ENCODE assay signal across 27 cellular contexts in the genomic region with DNA sequence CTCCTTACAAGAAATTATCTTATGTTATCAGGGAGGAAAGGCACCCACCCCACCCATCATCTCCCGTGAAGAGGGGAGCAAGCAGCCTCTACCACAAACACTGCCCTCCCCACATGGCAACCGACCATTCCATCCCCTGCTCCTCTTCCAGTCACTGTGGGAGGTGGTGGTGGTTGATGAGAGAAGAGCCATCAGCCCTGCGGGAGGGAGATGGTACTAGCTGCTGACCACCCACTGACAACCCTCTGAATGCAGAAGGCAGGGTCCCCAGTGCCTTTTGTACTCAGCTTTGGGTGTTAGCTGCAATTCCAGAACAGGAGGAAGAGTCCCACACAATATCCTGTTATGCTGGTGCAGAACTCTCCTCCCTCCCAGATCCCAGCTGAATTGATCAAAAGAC. TPM values are rescaled to one million over a fixed set of nuclear protein-coding genes. Genes with fewer than 3 reads are reported as not detected.
DNase-seq lines count a peak whose midpoint lies in the region; ATAC-seq, FAIRE-seq and TF ChIP-seq lines count a peak whose summit lies in the region.
"Had no signal": no experiment of that assay in that cellular context is flagged by ENCODE, and none has a peak within 500 bp of the region (broad histone marks: within the 10 kb centered on the region; RNA-seq: fewer than 3 reads in every experiment).

No MANE protein-coding gene starts in this region.

- H3K4me3 ChIP-seq in BLaER1 = no peak overlapping the region
- H3K4me3 ChIP-seq in Loucy (ENCODE audit: low read length, poor library complexity, severe bottlenecking) = no peak overlapping the region
- no peak overlapping the region for H3K4me3 ChIP-seq in H1 (ENCODE audit: extremely low read depth in 1 of 4, insufficient read depth in 2 of 4, low read depth in 3 of 4, low read length in 4 of 4)
- H3K4me3 ChIP-seq: GM23248 had no signal

- no peak for FAIRE-seq in H1 (lab: Jason Lieb, UNC)
- FAIRE-seq: D721Med, GM12892, GM18507, H54, HTR-8/SVneo had no signal

- no peak overlapping the region for H3K14ac ChIP-seq in H1 (ENCODE audit: insufficient read length)

- no peak for TF ChIP-seq POLR2A in H1 (IDR thresholded peaks at IDR 0.05; ENCODE audit: control extremely low read depth in 1 of 2, low read depth in 2 of 2, low read length in 2 of 2)

- H2BK15ac ChIP-seq in H1 (ENCODE audit: low read length) = no peak overlapping the region; the same call in 1 of the 2 replicates

- TF ChIP-seq RAD21 in H1 (IDR thresholded peaks at IDR 0.05 in 1 of 2, conservative IDR thresholded peaks at IDR 0.05 in 1 of 2; ENCODE audit: low read depth in 2 of 2, low read length in 2 of 2) = no peak

- no peak overlapping the region for H4K5ac ChIP-seq in H1 (ENCODE audit: insufficient read length, low read depth, low read length)

- H2BK20ac ChIP-seq in H1 (ENCODE audit: low read length) = no peak overlapping the region

- no peaks in the 10 kb centered on the region for H3F3A ChIP-seq in Loucy (ENCODE audit: low read depth)

- no peak overlapping the region for H2BK120ac ChIP-seq in H1 (replicated peaks; ENCODE audit: low read depth, low read length)

- H3K9me3 ChIP-seq in BLaER1 (peaks cover 4% of the 10 kb centered on the region), Loucy (ENCODE audit: insufficient read depth, low read depth, low read length) (no peaks in the 10 kb centered on the region), H1 (ENCODE audit: insufficient read depth in 2 of 2, low read depth in 1 of 2, low read length in 1 of 2) (no peaks in the 10 kb centered on the region)
- H3K9me3 ChIP-seq: Caco-2 had no signal

- H3K9ac ChIP-seq in BLaER1 = no peak overlapping the region
- no peak overlapping the region for H3K9ac ChIP-seq in Loucy (ENCODE audit: low read depth, low read length, poor library complexity, severe bottlenecking)
- no peak overlapping the region for H3K9ac ChIP-seq in H1 (replicated peaks in 1 of 4; ENCODE audit: extremely low read depth in 1 of 4, low read depth in 3 of 4, low read length in 3 of 4)
- H3K9ac ChIP-seq: GM23248 had no signal

- no peak overlapping the region for H3K18ac ChIP-seq in H1 (ENCODE audit: extremely low read depth, low read length)

- H2BK5ac ChIP-seq in H1 (ENCODE audit: low read depth, low read length) = no peak overlapping the region

- H4K91ac ChIP-seq in H1 (replicated peaks; ENCODE audit: insufficient read length, low read length) = peak overlapping the region; percentile 26

- H3K36me3 ChIP-seq in BLaER1 (no peaks in the 10 kb centered on the region), Loucy (ENCODE audit: insufficient read depth, low read length) (no peaks in the 10 kb centered on the region), H1 (ENCODE audit: control insufficient read depth in 2 of 4, insufficient read depth in 4 of 4, low read length in 3 of 4) (no peaks in the 10 kb centered on the region)

- ATAC-seq in HG03354 (IDR thresholded peaks at IDR 0.05; ENCODE audit: poor library complexity, severe bottlenecking, unreplicated experiment) = no peak

- H2AK5ac ChIP-seq in H1 (ENCODE audit: low read depth, low read length) = no peak overlapping the region

- H4K20me1 ChIP-seq in BLaER1 = no peaks in the 10 kb centered on the region
- no peaks in the 10 kb centered on the region for H4K20me1 ChIP-seq in Loucy (ENCODE audit: insufficient read depth, low read length, poor library complexity, severe bottlenecking)
- no peaks in the 10 kb centered on the region for H4K20me1 ChIP-seq in H1 (replicated peaks in 1 of 2; ENCODE audit: control insufficient read depth in 1 of 2, insufficient read depth in 2 of 2, low read length in 2 of 2)

- TF ChIP-seq CTCF in Loucy (conservative IDR thresholded peaks at IDR 0.05; ENCODE audit: low read length) (no peak), H1 (IDR thresholded peaks at IDR 0.05; ENCODE audit: control extremely low read depth in 1 of 3, insufficient read depth in 1 of 3, low read depth in 1 of 3, low read length in 3 of 3) (no peak)

- no peaks in the 10 kb centered on the region for H3K9me2 ChIP-seq in Loucy (replicated peaks; ENCODE audit: low read depth, low read length)

- H3K4me2 ChIP-seq in BLaER1 (peak overlapping the region; percentile 68), Loucy (ENCODE audit: low read depth, low read length, poor library complexity, severe bottlenecking) (no peak overlapping the region), H1 (ENCODE audit: insufficient read depth in 1 of 2, low read depth in 2 of 2, low read length in 2 of 2) (no peak overlapping the region)

- H3K79me2 ChIP-seq in Loucy (ENCODE audit: insufficient read depth, low read length) (no peaks in the 10 kb centered on the region), H1 (ENCODE audit: control insufficient read depth in 1 of 2, insufficient read depth in 2 of 2, low read length in 2 of 2) (no peaks in the 10 kb centered on the region)

- H3K27me3 ChIP-seq in BLaER1 (no peaks in the 10 kb centered on the region), Loucy (ENCODE audit: insufficient read depth, low read length, poor library complexity, severe bottlenecking) (no peaks in the 10 kb centered on the region), H1 (replicated peaks in 1 of 4; ENCODE audit: control insufficient read depth in 3 of 4, extremely low read depth in 1 of 4, insufficient read depth in 3 of 4, low read length in 3 of 4) (no peaks in the 10 kb centered on the region)

- POLR2A ChIA-PET in H1 (lab: Charles Lee; ENCODE audit: partially characterized antibody) = interaction anchor here (1.4 kb wide), 1 partner anchor 17 kb away, joined by 5 read pairs; no protein-coding TSS in a partner anchor

- H2AFZ ChIP-seq in Loucy (ENCODE audit: low read length) (0 out of 2 replicates have a peak overlapping the region, but pooled peaks have one; percentile 10), H1 (ENCODE audit: low read length) (no peak overlapping the region)
- H2AFZ ChIP-seq: GM23248 had no signal

- H3K27ac ChIP-seq in BLaER1 = no peak overlapping the region
- H3K27ac ChIP-seq in H1 (ENCODE audit: low read depth, low read length) = no peak overlapping the region
- H3K27ac ChIP-seq: GM23248 had no signal

- no peak overlapping the region for H4K8ac ChIP-seq in H1 (ENCODE audit: extremely low read depth, insufficient read depth, low read length)

- intact Hi-C loops in posterior vena cava (cut with DNase I) = no loop called here

- CTCF ChIA-PET in H1 (lab: Charles Lee; ENCODE audit: partially characterized antibody) = interaction anchor here (0.6 to 8.5 kb wide), 14 partner anchors 10 to 576 kb away, joined by 3 to 167 read pairs (median 4); a partner anchor contains a TSS

- H2BK12ac ChIP-seq in H1 (ENCODE audit: low read depth, low read length) = no peak overlapping the region

- H3K4me1 ChIP-seq in BLaER1 (peaks cover 69% of the 10 kb centered on the region), Loucy (ENCODE audit: insufficient read depth, low read length, poor library complexity, severe bottlenecking) (peaks cover 47% of the 10 kb centered on the region), H1 (replicated peaks in 1 of 4; ENCODE audit: control insufficient read depth in 3 of 4, insufficient read depth in 4 of 4, low read length in 3 of 4) (peaks cover 0 to 5% (median 0%) of the 10 kb centered on the region in 4 experiments; a peak in 1 of 7 replicates)

- H3K79me1 ChIP-seq in H1 (ENCODE audit: low read depth, low read length) = no peaks in the 10 kb centered on the region

- 87% methylated on average over 3 of the region's 3 CpGs; no CpG with 5 or more reads in 1 of the 2 experiments for WGBS in H1 (ENCODE audit: extremely low coverage in 1 of 2, insufficient coverage in 1 of 2, insufficient read length in 1 of 2, insufficient replicate concordance in 2 of 2, low coverage in 1 of 2, low lambda C conversion rate in 2 of 2, missing lambda C conversion rate in 1 of 2), 2 experiments

- DNase-seq in H1 (ENCODE audit: low read depth in 1 of 2, low spot score in 2 of 2) (no peak), posterior vena cava (ENCODE audit: low spot score) (peak; percentile 19), DMS53 (lab: John Stamatoyannopoulos, UW) (no peak), cerebellar cortex (ENCODE audit: low spot score) (no peak)
- DNase-seq in activated CD4-positive, alpha-beta T cell treated with anti-CD3 and anti-CD28 coated beads, Interleukin-2, amount 50 U/mL, for 1 hour = no peak
- DNase-seq: 8988T; C1 segment of cervical spinal cord; Caco-2; CD4-positive, CD25-positive, alpha-beta regulatory T cell; CD8-positive, alpha-beta memory T cell; DMS79; GDM1; GM23248; HCEC 1CT; HFFc6; IMR-90 had no signal

- no peaks in the 10 kb centered on the region for H3K23me2 ChIP-seq in H1 (ENCODE audit: low read depth, low read length)

- no peak overlapping the region for H3K23ac ChIP-seq in H1 (ENCODE audit: insufficient read length)

- H3K4ac ChIP-seq in H1 (replicated peaks; ENCODE audit: insufficient read length, low read depth, low read length) = no peak overlapping the region

- TF ChIP-seq EP300 in H1 (IDR thresholded peaks at IDR 0.05; ENCODE audit: borderline replicate concordance in 1 of 2, low read depth in 2 of 2, low read length in 2 of 2) = no peak

- H3K56ac ChIP-seq in H1 (replicated peaks; ENCODE audit: insufficient read length, low read depth, low read length) = no peak overlapping the region

TF ChIP-seq in H1, 55 proteins besides CTCF, POLR2A, EP300 and RAD21 (continues in another document):
- no peak for TF ChIP-seq KDM1A (IDR thresholded peaks at IDR 0.05; ENCODE audit: borderline replicate concordance, low read length)

RNA-seq across cellular contexts. Expression of a gene that starts 15.4 kb away (rescaled TPM):
- total RNA-seq in H1 (2021; fragmentation: NEBNext Ultra II Directional; extraction: Animal tissue kit (Norgen Biotek cat#: 25700)) = 8.1 and 9.3 TPM in 2 replicates
- 14.4 and 22.7 TPM in 2 replicates for polyA plus RNA-seq in H1 (2011; rRNA removed)
- 13.3 TPM for polyA plus RNA-seq in H1 (2011; cell fraction: cytosol; rRNA removed)
- 25.7 TPM for polyA plus RNA-seq in H1 (2011; cell fraction: nucleus; rRNA removed)
- 6.5 to 22.3 TPM (median 16.9 TPM) in 4 replicates for polyA plus RNA-seq in H1 (2012, experiment 1 of 2)
- 32.8 TPM for polyA plus RNA-seq in H1 (2012, experiment 2 of 2)
- 29.6 TPM for polyA plus RNA-seq in H1 (2013, experiment 1 of 2)
- polyA plus RNA-seq in H1 (2013, experiment 2 of 2) = 31.4 TPM
- polyA minus RNA-seq in H1 (2011; rRNA and poly(A)+ RNA removed) = 11.7 and 13.9 TPM in 2 replicates
- 14.2 TPM for polyA minus RNA-seq in H1 (2011; cell fraction: cytosol; rRNA and poly(A)+ RNA removed)
- 11.9 TPM for polyA minus RNA-seq in H1 (2011; cell fraction: nucleus; rRNA and poly(A)+ RNA removed)
- 100 to 1,000 TPM in 1 of 2 donors, 10 to 100 TPM in 1; 94.6 to 110 TPM for total RNA-seq in posterior vena cava

RNA-seq across cellular contexts. Expression of a gene that starts 37.5 kb away (rescaled TPM):
- not detected in 2 replicates for total RNA-seq in H1 (2021; fragmentation: NEBNext Ultra II Directional; extraction: Animal tissue kit (Norgen Biotek cat#: 25700))
- polyA plus RNA-seq in H1 (2011; rRNA removed) = not detected in 2 replicates
- polyA plus RNA-seq in H1 (2011; cell fraction: cytosol; rRNA removed) = not detected
- not detected for polyA plus RNA-seq in H1 (2011; cell fraction: nucleus; rRNA removed)
- polyA plus RNA-seq in H1 (2012, experiment 1 of 2) = not detected in 4 replicates
- polyA plus RNA-seq in H1 (2012, experiment 2 of 2) = not detected
- polyA plus RNA-seq in H1 (2013, experiment 1 of 2) = not detected
- polyA plus RNA-seq in H1 (2013, experiment 2 of 2) = not detected
- not detected in 2 replicates for polyA minus RNA-seq in H1 (2011; rRNA and poly(A)+ RNA removed)
- not detected for polyA minus RNA-seq in H1 (2011; cell fraction: cytosol; rRNA and poly(A)+ RNA removed)
- polyA minus RNA-seq in H1 (2011; cell fraction: nucleus; rRNA and poly(A)+ RNA removed) = not detected
- total RNA-seq in posterior vena cava = not detected
- total RNA-seq: A673; Caco-2; CD4-positive, CD25-positive, alpha-beta regulatory T cell; CD8-positive, alpha-beta memory T cell; Daoy; GM23248; HFFc6; IMR-90 had no signal
- polyA plus RNA-seq: AG04450; CD4-positive, CD25-positive, alpha-beta regulatory T cell; CD8-positive, alpha-beta memory T cell; GM23248; IMR-90 had no signal
